8 cellular contexts compared by ENCODE assay signal in the genomic region with DNA sequence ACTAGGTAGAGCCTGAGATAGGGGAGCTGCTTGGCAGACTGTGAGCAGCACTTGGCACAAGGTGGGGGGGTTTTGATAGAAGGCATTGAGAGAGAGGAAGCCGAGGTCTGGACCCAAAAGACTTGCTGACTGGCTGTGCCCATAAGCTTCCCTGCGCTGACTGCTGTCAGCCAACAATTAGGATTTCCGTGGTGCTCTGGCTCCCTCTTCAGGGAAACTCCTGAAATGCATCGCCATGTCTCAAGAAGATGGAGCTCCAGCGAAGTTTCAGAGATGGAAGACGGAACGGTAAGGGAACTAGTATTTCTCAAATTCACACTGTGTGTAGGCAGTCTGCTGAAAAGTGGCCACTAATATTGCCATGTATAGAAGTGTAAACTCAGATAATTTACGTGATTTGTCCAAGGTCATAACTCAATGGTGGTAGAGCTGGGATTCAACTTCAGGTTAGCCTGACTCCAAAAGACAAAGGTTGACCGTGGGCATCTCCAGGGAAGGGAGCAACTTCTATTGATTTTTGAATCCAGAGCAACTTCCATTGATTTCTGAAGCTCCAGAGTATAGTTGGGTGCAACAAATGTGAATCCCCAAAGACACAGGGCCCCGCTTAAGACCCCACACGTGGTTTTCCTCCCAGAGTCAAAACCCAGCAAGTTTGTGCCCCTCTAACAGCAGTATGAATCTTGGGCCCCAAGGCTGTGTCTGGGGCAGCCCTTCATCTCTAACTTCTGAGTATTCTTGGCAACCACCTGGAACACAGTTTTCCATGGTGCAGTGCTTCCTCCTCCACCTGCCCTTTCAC. TPM values are rescaled to one million over a fixed set of nuclear protein-coding genes. Genes with fewer than 3 reads are reported as not detected.
A peak's percentile ranks its signal among the peaks of the same experiment; 100 is the strongest.
DNase-seq lines count a peak whose midpoint lies in the region; ATAC-seq, FAIRE-seq and TF ChIP-seq lines count a peak whose summit lies in the region.

No MANE protein-coding gene starts in this region.

- DNase-seq in BE2C: peak; percentile 70
- DNase-seq in NCI-H2196 (lab: John Stamatoyannopoulos, UW; ENCODE audit: unreplicated experiment): peak; percentile 58
- DNase-seq in activated B cell treated with CpG ODN at 0.5 μM for 24 hours: peak; percentile 59
- DNase-seq in bronchial epithelial cell (ENCODE audit: low read depth): peak; percentile 81
- peak; percentile 78 for DNase-seq in left lobe of liver (ENCODE audit: low spot score)
- peak; percentile 76 for DNase-seq in stimulated activated CD4-positive, alpha-beta T cell treated with anti-CD3 and anti-CD28 coated beads, Interleukin-4, amount 100 ng/mL, for 1 hour

- CTCF ChIA-PET in activated B cell treated with CpG ODN at 0.5 μM for 24 hours (lab: Charles Lee): interaction anchor here (0.7 to 3.0 kb wide), 33 partner anchors 9 to 538 kb away, joined by 3 to 102 read pairs (median 4); no protein-coding TSS in a partner anchor

- H3K27me3 ChIP-seq in BE2C (no peaks in the 10 kb centered on the region), bronchial epithelial cell (ENCODE audit: control insufficient read depth, insufficient read depth, low read length) (no peaks in the 10 kb centered on the region)

- peak; percentile 88 for FAIRE-seq in bronchial epithelial cell (lab: Jason Lieb, UNC)

- intact Hi-C loops in activated B cell treated with CpG ODN at 0.5 μM for 24 hours (cut with micrococcal nuclease): loop anchor here (1.0 to 5.0 kb wide), 6 partner anchors 18 to 866 kb away; no protein-coding TSS in a partner anchor

- H3K36me3 Mint-ChIP-seq in activated B cell treated with CpG ODN at 0.5 μM for 24 hours (ENCODE audit: low read depth): no peaks in the 10 kb centered on the region

- peak overlapping the region; percentile 15 for H3K4me3 Mint-ChIP-seq in activated B cell treated with CpG ODN at 0.5 μM for 24 hours

- peaks cover 28% of the 10 kb centered on the region for H3K4me1 Mint-ChIP-seq in activated B cell treated with CpG ODN at 0.5 μM for 24 hours

- H3K36me3 ChIP-seq in BE2C (no peaks in the 10 kb centered on the region), bronchial epithelial cell (ENCODE audit: control insufficient read depth, insufficient read depth, low read length) (no peaks in the 10 kb centered on the region)

- POLR2A ChIA-PET in activated B cell treated with CpG ODN at 0.5 μM for 24 hours (lab: Charles Lee): interaction anchor here (1.1 to 1.2 kb wide), 2 partner anchors 269 to 410 kb away, joined by 3 to 6 read pairs; no protein-coding TSS in a partner anchor

- H3K9me3 Mint-ChIP-seq in activated B cell treated with CpG ODN at 0.5 μM for 24 hours: no peaks in the 10 kb centered on the region

- peak; percentile 45 for ATAC-seq in GM21515 (IDR thresholded peaks at IDR 0.05; ENCODE audit: unreplicated experiment)
- ATAC-seq in activated B cell treated with CpG ODN at 0.5 μM for 24 hours (ENCODE audit: low read depth): peak; percentile 68
- peak; percentile 90 for ATAC-seq in left lobe of liver
- no peak for ATAC-seq in HG02642 (IDR thresholded peaks at IDR 0.05; ENCODE audit: poor library complexity, unreplicated experiment)

- TF ChIP-seq CTCF in BE2C (IDR thresholded peaks at IDR 0.05; ENCODE audit: low read depth, low read length) (peak; percentile 90), activated B cell treated with CpG ODN at 0.5 μM for 24 hours (IDR thresholded peaks at IDR 0.05) (no peak), bronchial epithelial cell (IDR thresholded peaks at IDR 0.05; ENCODE audit: insufficient read depth, low read length, severe bottlenecking) (peak; percentile 85)

- no peaks in the 10 kb centered on the region for H3K27me3 Mint-ChIP-seq in activated B cell treated with CpG ODN at 0.5 μM for 24 hours

- H3K4me3 ChIP-seq in BE2C (ENCODE audit: low read depth, low read length): no peak overlapping the region
- no peak overlapping the region for H3K4me3 ChIP-seq in bronchial epithelial cell (ENCODE audit: low read depth, low read length)

- H3K9me3 ChIP-seq in BE2C: no peaks in the 10 kb centered on the region

- H3K27ac Mint-ChIP-seq in activated B cell treated with CpG ODN at 0.5 μM for 24 hours: peak overlapping the region; percentile 91

- H3K4me1 ChIP-seq in BE2C: no peaks in the 10 kb centered on the region

RNA-seq across cellular contexts. Expression of a gene that starts 44.5 kb away (rescaled TPM):
- not detected for polyA plus RNA-seq in BE2C (2012; ENCODE audit: insufficient read depth, insufficient read length, low read depth)
- total RNA-seq in activated B cell treated with CpG ODN at 0.5 μM for 24 hours: not detected in 2 replicates
- total RNA-seq in bronchial epithelial cell: 6.6 and 55.9 TPM in 2 replicates
- not detected for total RNA-seq in left lobe of liver

RNA-seq across cellular contexts. Expression of a gene that starts 52.0 kb away (rescaled TPM):
- polyA plus RNA-seq in BE2C (2012; ENCODE audit: insufficient read depth, insufficient read length, low read depth): not detected
- total RNA-seq in activated B cell treated with CpG ODN at 0.5 μM for 24 hours (not detected in 2 replicates), bronchial epithelial cell (not detected in 2 replicates), left lobe of liver (not detected)

RNA-seq across cellular contexts. Expression of a gene that starts 55.7 kb away (rescaled TPM):
- polyA plus RNA-seq in BE2C (2012; ENCODE audit: insufficient read depth, insufficient read length, low read depth): not detected
- not detected in 2 replicates for total RNA-seq in activated B cell treated with CpG ODN at 0.5 μM for 24 hours
- 4.7 and 7.6 TPM in 2 replicates for total RNA-seq in bronchial epithelial cell
- not detected for total RNA-seq in left lobe of liver
